ENCODE assay signal across 8 cellular contexts in the genomic region with DNA sequence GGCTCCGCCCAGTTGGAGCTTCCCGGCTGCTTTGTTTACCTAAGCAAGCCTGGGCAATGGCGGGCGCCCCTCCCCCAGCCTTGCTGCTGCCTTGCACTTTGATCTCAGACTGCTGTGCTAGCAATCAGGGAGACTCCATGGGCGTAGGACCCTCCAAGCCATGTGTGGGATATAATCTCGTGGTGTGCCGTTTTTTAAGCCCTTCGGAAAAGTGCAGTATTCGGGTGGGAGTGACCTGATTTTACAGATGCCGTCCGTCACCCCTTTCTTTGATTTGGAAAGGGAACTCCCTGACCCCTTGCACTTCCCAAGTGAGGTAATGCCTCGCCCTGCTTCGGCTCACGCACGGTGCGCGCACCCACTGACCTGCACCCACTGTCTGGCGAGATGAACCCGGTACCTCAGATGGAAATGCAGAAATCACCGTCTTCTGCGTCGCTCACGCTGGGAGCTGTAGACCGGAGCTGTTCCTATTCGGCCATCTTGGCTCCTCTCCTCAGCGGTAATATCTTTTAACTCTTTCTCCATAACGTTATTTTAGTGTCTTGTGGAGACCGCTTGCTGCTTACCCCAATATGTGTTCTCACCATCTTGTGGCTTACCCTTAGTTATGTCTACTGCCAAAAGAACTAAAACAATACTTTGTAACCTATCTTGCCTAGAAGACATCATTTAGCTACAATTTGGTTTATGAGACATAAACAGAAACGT.
A peak's percentile ranks its signal among the peaks of the same experiment; 100 is the strongest.
DNase-seq lines count a peak whose midpoint lies in the region; TF ChIP-seq lines count a peak whose summit lies in the region.
"Not testable (repeated sequence)": the region's sequence is repeated elsewhere in the genome, so short reads cannot be mapped to it uniquely, and the experiment has no call there.

No MANE protein-coding gene starts in this region.

- peaks cover 2 to 20% (median 10%) of the 10 kb centered on the region in 5 experiments for H3K9me3 Mint-ChIP-seq in brain

- H3K4me1 ChIP-seq in ES-I3 (ENCODE audit: insufficient read depth, low read length); PC-9 (replicated peaks; ENCODE audit: insufficient read depth); iPS-20b (ENCODE audit: insufficient read depth, low read length): not testable (repeated sequence)

- H3K9ac ChIP-seq in ES-I3 (ENCODE audit: low read depth, low read length) = peak overlapping the region; percentile 87
- peak overlapping the region; percentile 28; the same call in 1 of the 2 replicates for H3K9ac ChIP-seq in iPS-20b (ENCODE audit: low read depth, low read length)

- not testable (repeated sequence) for H3K9me2 ChIP-seq in PC-9 (ENCODE audit: insufficient read depth)

- not testable (repeated sequence) for H3K9me3 ChIP-seq in ES-I3 (ENCODE audit: control insufficient read depth, insufficient read depth, low read length); PC-9 (ENCODE audit: insufficient read depth, low read depth); iPS-20b (ENCODE audit: insufficient read depth, low read depth, low read length)

- CTCF ChIA-PET in PC-9 (lab: Charles Lee) = not testable (repeated sequence)

- POLR2A ChIA-PET in PC-9 (lab: Charles Lee; ENCODE audit: unreplicated experiment) = interaction anchor here (0.6 kb wide), 1 partner anchor 236 kb away, joined by 3 read pairs; no protein-coding TSS in a partner anchor

- peak overlapping the region in 1 of 5 experiments; percentile 75 for H3K27ac Mint-ChIP-seq in brain

- H3K4me1 Mint-ChIP-seq in brain = not testable (repeated sequence)

- not testable (repeated sequence) for H3K36me3 ChIP-seq in ES-I3 (ENCODE audit: insufficient read depth, low read length); PC-9 (ENCODE audit: low read depth); iPS-20b (ENCODE audit: insufficient read depth, low read depth, low read length)

- peak overlapping the region in 4 of 5 experiments; percentile 5 to 60 (median 48) for H3K4me3 Mint-ChIP-seq in brain

- not testable (repeated sequence) for H3K36me3 Mint-ChIP-seq in brain

- intact Hi-C loops in PC-9 (cut with micrococcal nuclease; ENCODE audit: unreplicated experiment); posterior vena cava (cut with DNase I): not testable (repeated sequence)

- DNase-seq in A172 (ENCODE audit: low spot score) (peak; percentile 30), NCI-H1105 (lab: John Stamatoyannopoulos, UW) (peak; percentile 30), NCI-H2227 (lab: John Stamatoyannopoulos, UW; ENCODE audit: unreplicated experiment) (peak; percentile 30), PC-9 (peak in 1 of 2 experiments; percentile 58), posterior vena cava (ENCODE audit: low spot score) (peak; percentile 50)

- TF ChIP-seq CTCF in PC-9 (conservative IDR thresholded peaks at IDR 0.05); brain (conservative IDR thresholded peaks at IDR 0.05): not testable (repeated sequence)

- not testable (repeated sequence) for H3K27me3 ChIP-seq in PC-9 (ENCODE audit: insufficient read depth, low read depth); iPS-20b (ENCODE audit: insufficient read depth, low read length)

- BruUV-seq in PC-9 (replicated peaks; lab: Mats Ljungman, UMichigan) = not testable (repeated sequence)

- H3K79me2 ChIP-seq in PC-9 (ENCODE audit: low read depth) = not testable (repeated sequence)

- peak overlapping the region; percentile 91 for H2AFZ ChIP-seq in PC-9

- H3K27me3 Mint-ChIP-seq in brain = not testable (repeated sequence)

- peak overlapping the region; percentile 64 for H3K4me3 ChIP-seq in PC-9
- H3K4me3 ChIP-seq in iPS-20b (ENCODE audit: low read length) = peak overlapping the region; percentile 45

- not testable (repeated sequence) for H3F3A ChIP-seq in PC-9 (ENCODE audit: insufficient read depth, low read depth)

- H3K27ac ChIP-seq in PC-9; iPS-20b (ENCODE audit: low read length): not testable (repeated sequence)

- H3K4me2 ChIP-seq in PC-9 = peak overlapping the region; percentile 83

- not testable (repeated sequence) for H4K20me1 ChIP-seq in PC-9 (ENCODE audit: insufficient read depth)
